In the genomic region with DNA sequence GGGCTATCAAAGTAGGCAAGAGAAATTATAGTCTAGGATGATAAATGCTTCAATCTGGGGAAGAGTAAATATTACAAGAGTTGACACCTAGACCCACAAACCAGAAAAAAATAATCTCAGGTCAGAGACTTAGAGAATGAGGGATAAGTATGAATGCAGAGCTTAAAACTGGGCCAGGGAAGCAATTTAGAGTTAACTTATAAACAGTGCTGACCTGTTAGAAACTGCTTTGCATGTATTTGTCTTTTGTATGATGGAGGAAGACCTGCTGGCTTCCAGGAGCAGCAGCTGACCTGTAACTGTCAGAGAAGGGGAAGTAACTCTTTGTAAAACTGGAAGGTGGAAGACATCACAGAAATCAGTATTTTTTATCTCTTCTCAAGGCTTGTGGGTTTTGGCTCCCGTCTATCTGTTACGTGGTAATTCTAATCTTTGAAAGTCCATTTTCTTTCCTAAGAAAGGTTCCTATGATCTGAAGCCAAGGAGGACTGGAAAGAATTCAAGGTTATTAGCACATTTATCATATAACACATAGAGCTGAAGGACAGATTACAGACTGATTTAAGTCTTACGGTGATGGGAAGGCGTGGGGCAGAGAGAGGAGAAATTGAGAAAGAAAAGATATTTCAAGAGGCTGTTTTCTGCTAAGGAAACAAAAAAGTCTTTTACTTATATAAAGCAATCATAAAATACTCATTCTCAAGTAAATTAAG, we compare ENCODE assay signal across 24 cellular contexts.
"Had no signal": no experiment of that assay in that cellular context is flagged by ENCODE, and none has a peak within 500 bp of the region (broad histone marks: within the 10 kb centered on the region; RNA-seq: fewer than 3 reads in every experiment).

No MANE protein-coding gene starts in this region.

- H3K36me3 ChIP-seq: ascending aorta, heart left ventricle, right atrium auricular region, transverse colon had no signal

- ATAC-seq: activated CD8-positive, alpha-beta T cell treated with anti-CD3 and anti-CD28 coated beads, Interleukin-2, amount 10 ng/mL, durations not matched to agents 7 days and 5 days; activated T-cell treated with anti-CD3 and anti-CD28 coated beads, Interleukin-2, amount 50 U/mL, for 72 hours; esophagus mucosa; heart left ventricle; left ventricle myocardium superior; naive thymus-derived CD4-positive, alpha-beta T cell; stimulated activated naive CD8-positive, alpha-beta T cell treated with anti-CD3 and anti-CD28 coated beads, Interleukin-15, Interleukin-2, amounts not matched to agents 100 U/mL and 50 U/mL, for 24 hours had no signal

- H3K27ac ChIP-seq: ascending aorta, heart left ventricle, right atrium auricular region, testis, transverse colon had no signal

- H3K4me3 ChIP-seq: ascending aorta, heart left ventricle, right atrium auricular region, testis, transverse colon had no signal

- H3K27me3 ChIP-seq: ascending aorta, heart left ventricle, right atrium auricular region, testis, transverse colon had no signal

- H3K4me1 ChIP-seq: ascending aorta, heart left ventricle, right atrium auricular region, testis, transverse colon had no signal

- DNase-seq: activated B cell treated with CpG ODN at 0.5 μM for 24 hours; activated CD4-positive, alpha-beta T cell treated with anti-CD3 and anti-CD28 coated beads, Interleukin-2, amount 50 U/mL, for 1 hour; activated CD8-positive, alpha-beta T cell treated with anti-CD3 and anti-CD28 coated beads, Interleukin-2, amount 10 ng/mL, durations not matched to agents 7 days and 5 days; activated naive CD4-positive, alpha-beta T cell; activated T-cell treated with anti-CD3 and anti-CD28 coated beads for 4 hours; activated T-cell treated with anti-CD3 and anti-CD28 coated beads, Interleukin-2, amount 50 U/mL, for 72 hours; central memory CD4-positive, alpha-beta T cell; endodermal cell; foreskin fibroblast; heart left ventricle; left ventricle myocardium superior; midbrain; naive thymus-derived CD4-positive, alpha-beta T cell; nucleus accumbens; stimulated activated naive CD8-positive, alpha-beta T cell treated with anti-CD3 and anti-CD28 coated beads, Interleukin-15, Interleukin-2, amounts not matched to agents 100 U/mL and 50 U/mL, for 24 hours; T-helper 9 cell; testis; transverse colon had no signal

- H3K27ac Mint-ChIP-seq: activated B cell treated with CpG ODN at 0.5 μM for 24 hours; activated CD8-positive, alpha-beta T cell treated with anti-CD3 and anti-CD28 coated beads, Interleukin-2, amount 10 ng/mL, durations not matched to agents 7 days and 5 days; activated naive CD8-positive, alpha-beta T cell; activated T-cell treated with anti-CD3 and anti-CD28 coated beads, Interleukin-2, amount 50 U/mL, for 72 hours; endodermal cell; naive thymus-derived CD4-positive, alpha-beta T cell; T-helper 1 cell treated with Interleukin-12 subunit alpha and Interleukin-12 subunit beta and Interleukin-4 antibody, amounts not matched to agents 30 μg/mL and 1 μg/mL, for 36 hours had no signal

- H3K4me1 Mint-ChIP-seq: endodermal cell, neural crest cell had no signal

- H3K4me3 Mint-ChIP-seq: activated B cell treated with CpG ODN at 0.5 μM for 24 hours; activated CD8-positive, alpha-beta T cell treated with anti-CD3 and anti-CD28 coated beads, Interleukin-2, amount 10 ng/mL, durations not matched to agents 7 days and 5 days; activated naive CD8-positive, alpha-beta T cell; activated T-cell treated with anti-CD3 and anti-CD28 coated beads, Interleukin-2, amount 50 U/mL, for 72 hours; endodermal cell; naive thymus-derived CD4-positive, alpha-beta T cell; neural crest cell; T-helper 1 cell treated with Interleukin-12 subunit alpha and Interleukin-12 subunit beta and Interleukin-4 antibody, amounts not matched to agents 30 μg/mL and 1 μg/mL, for 36 hours had no signal

- H3K27me3 Mint-ChIP-seq: activated B cell treated with CpG ODN at 0.5 μM for 24 hours; activated naive CD8-positive, alpha-beta T cell; naive thymus-derived CD4-positive, alpha-beta T cell had no signal

- H3K9me3 ChIP-seq: testis had no signal
